In genomic region chr6:24543683-24544082, GRCh38 we compare ENCODE assay signal across 19 cellular contexts.
"Had no signal": no experiment of that assay in that cellular context is flagged by ENCODE, and none has a peak within 500 bp of the region (broad histone marks: within the 10 kb centered on the region; RNA-seq: fewer than 3 reads in every experiment).

No MANE protein-coding gene starts in this region.

- H3K27ac Mint-ChIP-seq: activated B cell treated with CpG ODN at 0.5 μM for 24 hours; activated CD4-positive, alpha-beta T cell treated with anti-CD3 and anti-CD28 coated beads for 36 hours; activated naive CD8-positive, alpha-beta T cell treated with anti-CD3 and anti-CD28 coated beads for 36 hours; activated T-cell treated with anti-CD3 and anti-CD28 coated beads, Interleukin-2, amount 50 U/mL, for 24 hours; activated T-helper 2 cell treated with anti-CD3 and anti-CD28 coated beads, Interferon-gamma antibody, Interleukin-2, Interleukin-4, amounts not matched to agents 10 μg/mL and 5 μg/mL and 100 μg/mL, durations not matched to agents 14 hours and 24 hours and 36 hours; mesothelial cell of epicardium; naive thymus-derived CD8-positive, alpha-beta T cell; neural progenitor cell; progenitor cell of endocrine pancreas had no signal

- H3K9me3 Mint-ChIP-seq: activated B cell treated with CpG ODN at 0.5 μM for 24 hours; activated naive CD8-positive, alpha-beta T cell treated with anti-CD3 and anti-CD28 coated beads for 36 hours; activated T-cell treated with anti-CD3 and anti-CD28 coated beads, Interleukin-2, amount 50 U/mL, for 24 hours; activated T-helper 2 cell treated with anti-CD3 and anti-CD28 coated beads, Interferon-gamma antibody, Interleukin-2, Interleukin-4, amounts not matched to agents 10 μg/mL and 5 μg/mL and 100 μg/mL, durations not matched to agents 14 hours and 24 hours and 36 hours; mesothelial cell of epicardium; naive thymus-derived CD8-positive, alpha-beta T cell; neural progenitor cell had no signal

- H3K4me3 ChIP-seq: left lung, lung, neural progenitor cell, upper lobe of left lung had no signal

- H3K4me1 ChIP-seq: left lung, upper lobe of left lung had no signal

- DNase-seq: activated B cell treated with CpG ODN at 0.5 μM for 24 hours; activated CD4-positive, alpha-beta T cell treated with anti-CD3 and anti-CD28 coated beads for 36 hours; activated CD4-positive, alpha-beta T cell treated with anti-CD3 and anti-CD28 coated beads, Interleukin-2, amount 50 U/mL, for 4 hours; activated CD8-positive, alpha-beta memory T cell treated with anti-CD3 and anti-CD28 coated beads for 24 hours; activated CD8-positive, alpha-beta memory T cell treated with anti-CD3 and anti-CD28 coated beads, Interleukin-2, amount 50 U/mL, for 4 hours; activated naive CD4-positive, alpha-beta T cell; activated naive CD8-positive, alpha-beta T cell treated with anti-CD3 and anti-CD28 coated beads for 36 hours; activated T-cell treated with anti-CD3 and anti-CD28 coated beads, Interleukin-2, amount 50 U/mL, for 24 hours; effector CD4-positive, alpha-beta T cell; left lung; naive thymus-derived CD8-positive, alpha-beta T cell; stimulated activated CD4-positive, alpha-beta T cell treated with anti-CD3 and anti-CD28 coated beads, Interleukin-4, amount 100 ng/mL, for 24 hours; stimulated activated naive CD4-positive, alpha-beta T cell treated with Interleukin-2 at 50 U/mL for 16 hours; upper lobe of left lung had no signal

- H3K4me3 Mint-ChIP-seq: activated B cell treated with CpG ODN at 0.5 μM for 24 hours; activated CD4-positive, alpha-beta T cell treated with anti-CD3 and anti-CD28 coated beads for 36 hours; activated naive CD8-positive, alpha-beta T cell treated with anti-CD3 and anti-CD28 coated beads for 36 hours; activated T-cell treated with anti-CD3 and anti-CD28 coated beads, Interleukin-2, amount 50 U/mL, for 24 hours; mesothelial cell of epicardium; naive thymus-derived CD8-positive, alpha-beta T cell; neural progenitor cell had no signal

- H3K27ac ChIP-seq: left lung, neural progenitor cell, upper lobe of left lung had no signal

- H3K4me1 Mint-ChIP-seq: activated B cell treated with CpG ODN at 0.5 μM for 24 hours, mesothelial cell of epicardium had no signal

- H3K9me3 ChIP-seq: left lung, upper lobe of left lung had no signal

- H3K36me3 ChIP-seq: left lung, neural progenitor cell, upper lobe of left lung had no signal

- H3K36me3 Mint-ChIP-seq: activated naive CD8-positive, alpha-beta T cell treated with anti-CD3 and anti-CD28 coated beads for 36 hours; mesothelial cell of epicardium; neural progenitor cell had no signal
